ENCODE assay signal across 8 cellular contexts in genomic region chr11:68213555-68214172, GRCh38. TPM values are rescaled to one million over a fixed set of nuclear protein-coding genes. Genes with fewer than 3 reads are reported as not detected.
DNase-seq lines count a peak whose midpoint lies in the region; ATAC-seq and TF ChIP-seq lines count a peak whose summit lies in the region.

No MANE protein-coding gene starts in this region.

- CTCF ChIA-PET in activated CD8-positive, alpha-beta T cell treated with anti-CD3 and anti-CD28 coated beads, Interleukin-2, amount 10 ng/mL, durations not matched to agents 7 days and 5 days (lab: Charles Lee): no interaction called here

- peak; percentile 87 for DNase-seq in AG08395 (ENCODE audit: low spot score)
- DNase-seq in NCI-H748 treated with DMSO at 0.1 percent for 48 hours (lab: John Stamatoyannopoulos, UW): peak; percentile 72
- peak; percentile 80 for DNase-seq in activated CD8-positive, alpha-beta T cell treated with anti-CD3 and anti-CD28 coated beads, Interleukin-2, amount 10 ng/mL, durations not matched to agents 7 days and 5 days
- peak; percentile 79 for DNase-seq in lung (ENCODE audit: low spot score)
- DNase-seq in stimulated activated CD4-positive, alpha-beta T cell treated with anti-CD3 and anti-CD28 coated beads, Interleukin-4, amount 100 ng/mL, for 48 hours (ENCODE audit: low read depth in 2 of 2): peak; percentile 67 to 77

- WGBS in ectodermal cell, 2 experiments: 0% methylated on average over 90 of the region's 90 CpGs
- WGBS in lung, 2 donors: 0% methylated on average over 75 to 90 of the region's 90 CpGs

- H3K4me3 Mint-ChIP-seq in activated CD8-positive, alpha-beta T cell treated with anti-CD3 and anti-CD28 coated beads, Interleukin-2, amount 10 ng/mL, durations not matched to agents 7 days and 5 days: peak overlapping the region; percentile 69

- H3K4me1 Mint-ChIP-seq in activated CD8-positive, alpha-beta T cell treated with anti-CD3 and anti-CD28 coated beads, Interleukin-2, amount 10 ng/mL, durations not matched to agents 7 days and 5 days (ENCODE audit: low read depth): peaks cover 33% of the 10 kb centered on the region

- H3K27me3 ChIP-seq in ectodermal cell (ENCODE audit: control insufficient read depth, insufficient read depth, low read length, poor library complexity, severe bottlenecking) (no peaks in the 10 kb centered on the region), lung (ENCODE audit: control insufficient read depth, insufficient read depth) (no peaks in the 10 kb centered on the region)

- POLR2A ChIA-PET in activated CD8-positive, alpha-beta T cell treated with anti-CD3 and anti-CD28 coated beads, Interleukin-2, amount 10 ng/mL, durations not matched to agents 7 days and 5 days (lab: Charles Lee): no interaction called here

- no peaks in the 10 kb centered on the region for H3K36me3 ChIP-seq in ectodermal cell (ENCODE audit: control insufficient read depth, insufficient read depth, low read length)
- H3K36me3 ChIP-seq in lung (ENCODE audit: control insufficient read depth in 2 of 2, insufficient read depth in 2 of 2, low read length in 2 of 2): no peaks in the 10 kb centered on the region

- peak overlapping the region; percentile 85 for H3K27ac Mint-ChIP-seq in activated CD8-positive, alpha-beta T cell treated with anti-CD3 and anti-CD28 coated beads, Interleukin-2, amount 10 ng/mL, durations not matched to agents 7 days and 5 days

- no peak for TF ChIP-seq CTCF in lung (IDR thresholded peaks at IDR 0.05; ENCODE audit: control extremely low read depth, extremely low read depth)

- peak overlapping the region; percentile 79 for H3K4me3 ChIP-seq in ectodermal cell (ENCODE audit: insufficient read depth, low read depth, low read length)
- peak overlapping the region; percentile 59 for H3K4me3 ChIP-seq in lung

- H3K36me3 Mint-ChIP-seq in activated CD8-positive, alpha-beta T cell treated with anti-CD3 and anti-CD28 coated beads, Interleukin-2, amount 10 ng/mL, durations not matched to agents 7 days and 5 days (ENCODE audit: low read depth): peaks cover 4% of the 10 kb centered on the region

- peaks cover 24% of the 10 kb centered on the region for H3K27me3 Mint-ChIP-seq in activated CD8-positive, alpha-beta T cell treated with anti-CD3 and anti-CD28 coated beads, Interleukin-2, amount 10 ng/mL, durations not matched to agents 7 days and 5 days (ENCODE audit: low read depth)

- H3K9me3 Mint-ChIP-seq in activated CD8-positive, alpha-beta T cell treated with anti-CD3 and anti-CD28 coated beads, Interleukin-2, amount 10 ng/mL, durations not matched to agents 7 days and 5 days (ENCODE audit: insufficient read depth): no peaks in the 10 kb centered on the region

- H3K4me1 ChIP-seq in ectodermal cell (ENCODE audit: control insufficient read depth, insufficient read depth, low read length): peaks cover 15% of the 10 kb centered on the region
- peaks cover 9 to 13% of the 10 kb centered on the region in 2 donors for H3K4me1 ChIP-seq in lung (ENCODE audit: control insufficient read depth in 2 of 2, insufficient read depth in 2 of 2, low read length in 2 of 2)

- H3K27ac ChIP-seq in ectodermal cell (ENCODE audit: insufficient read depth, low read depth, low read length, poor library complexity, severe bottlenecking) (peak overlapping the region; percentile 99), lung (ENCODE audit: low read depth in 1 of 2, low read length in 1 of 2) (peak overlapping the region; percentile 99 to 100)

- ATAC-seq in GM18867 (IDR thresholded peaks at IDR 0.05; ENCODE audit: unreplicated experiment) (peak; percentile 40), HG03442 (IDR thresholded peaks at IDR 0.05; ENCODE audit: unreplicated experiment) (peak; percentile 42), lung (ENCODE audit: insufficient read depth, low FRiP score) (peak; percentile 65)
- peak; percentile 58 for ATAC-seq in activated CD8-positive, alpha-beta T cell treated with anti-CD3 and anti-CD28 coated beads, Interleukin-2, amount 10 ng/mL, durations not matched to agents 7 days and 5 days

- H3K9me3 ChIP-seq in ectodermal cell (ENCODE audit: control insufficient read depth, low read length): no peaks in the 10 kb centered on the region
- H3K9me3 ChIP-seq in lung (ENCODE audit: control insufficient read depth in 2 of 2, insufficient read depth in 1 of 2, low read length in 1 of 2): no peaks in the 10 kb centered on the region

RNA-seq across cellular contexts. Expression of gene KMT5B, which starts 0.6 kb away (rescaled TPM):
- 10 to 100 TPM; 18.7 to 21.9 TPM for total RNA-seq in activated CD8-positive, alpha-beta T cell treated with anti-CD3 and anti-CD28 coated beads, Interleukin-2, amount 10 ng/mL, durations not matched to agents 7 days and 5 days
- 51.9 TPM for polyA plus RNA-seq in ectodermal cell (2013, experiment 1 of 4)
- 59.1 TPM for polyA plus RNA-seq in ectodermal cell (2013, experiment 2 of 4)
- 46.7 TPM for polyA plus RNA-seq in ectodermal cell (2013, experiment 3 of 4)
- polyA plus RNA-seq in ectodermal cell (2013, experiment 4 of 4): 53.6 TPM
- 10 to 100 TPM; 35.7 to 78.2 TPM for total RNA-seq in lung
- 10 to 100 TPM; 15.1 to 16.5 TPM for polyA plus RNA-seq in lung

RNA-seq across cellular contexts. Expression of gene C11orf24, which starts 58.1 kb away (rescaled TPM):
- total RNA-seq in activated CD8-positive, alpha-beta T cell treated with anti-CD3 and anti-CD28 coated beads, Interleukin-2, amount 10 ng/mL, durations not matched to agents 7 days and 5 days: 10 to 100 TPM; 29.2 to 30.0 TPM
- 33.8 TPM for polyA plus RNA-seq in ectodermal cell (2013, experiment 1 of 4)
- 29.3 TPM for polyA plus RNA-seq in ectodermal cell (2013, experiment 2 of 4)
- polyA plus RNA-seq in ectodermal cell (2013, experiment 3 of 4): 27.8 TPM
- polyA plus RNA-seq in ectodermal cell (2013, experiment 4 of 4): 28.5 TPM
- 10 to 100 TPM in 1 of 2 donors, 1 to 10 TPM in 1; 9.8 to 50.0 TPM for total RNA-seq in lung
- 10 to 100 TPM; 25.4 to 33.9 TPM for polyA plus RNA-seq in lung

Comparison
In these comparisons a context has a peak if more than half of its experiments do, and no peak if none do; other contexts are left out.
1. Peak in every context shown above with its lines: DNase-seq, ATAC-seq, H3K4me3 ChIP-seq and H3K27ac ChIP-seq.